ENCODE assay signal across 27 cellular contexts in the genomic region with DNA sequence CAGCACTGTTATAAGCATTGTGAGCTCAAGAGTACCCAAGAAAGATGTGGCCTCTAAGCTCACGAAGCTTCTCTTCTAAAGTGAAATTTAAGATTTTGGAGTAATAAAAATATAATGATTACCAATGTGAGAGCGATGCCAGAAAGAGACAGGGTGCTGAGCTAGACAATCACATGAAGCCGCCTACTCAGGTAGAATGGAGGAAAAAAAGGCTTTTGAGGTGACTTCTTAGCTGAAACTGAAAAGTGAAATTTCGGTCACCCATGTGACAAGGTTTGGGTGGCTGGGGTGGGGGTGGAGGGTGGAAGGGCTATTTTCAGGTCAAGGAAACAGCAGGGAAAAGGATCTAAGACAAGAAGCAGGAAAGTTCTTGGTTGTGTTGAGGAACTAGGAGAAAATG.
"Had no signal": no experiment of that assay in that cellular context is flagged by ENCODE, and none has a peak within 500 bp of the region (broad histone marks: within the 10 kb centered on the region; RNA-seq: fewer than 3 reads in every experiment).

No MANE protein-coding gene starts in this region.

- H3K9me3 Mint-ChIP-seq: dendritic cell treated with granulocyte-macrophage colony-stimulating factor and Interleukin-4, amounts not matched to agents 40 ng/mL and 50 ng/mL, for 4 days; endodermal cell had no signal

- H3K4me1 ChIP-seq: esophagus squamous epithelium, gastrocnemius medialis, heart right ventricle, left lung, lower lobe of right lung had no signal

- H3K27ac ChIP-seq: epithelial cell of prostate, esophagus squamous epithelium, gastrocnemius medialis, heart right ventricle, left lung, lower lobe of right lung had no signal

- ATAC-seq: effector memory CD8-positive, alpha-beta T cell; esophagus mucosa; gastrocnemius medialis; heart right ventricle; left cardiac atrium; left lung; left ventricle myocardium superior; lower lobe of right lung; naive thymus-derived CD4-positive, alpha-beta T cell; natural killer cell had no signal

- H3K36me3 ChIP-seq: esophagus squamous epithelium, gastrocnemius medialis, heart right ventricle, left lung, lower lobe of right lung had no signal

- H3K9me3 ChIP-seq: esophagus squamous epithelium, gastrocnemius medialis, heart right ventricle, left lung, lower lobe of right lung had no signal

- H3K27me3 ChIP-seq: esophagus squamous epithelium, gastrocnemius medialis had no signal

- DNase-seq: cortex of kidney; effector CD8-positive, alpha-beta T cell; effector memory CD8-positive, alpha-beta T cell; endodermal cell; erythroblast; esophagus squamous epithelium; foreskin fibroblast; foreskin melanocyte; gastrocnemius medialis; glutamatergic neuron; heart right ventricle; hypothalamus; immature natural killer cell; islet precursor cell; kidney; kidney glomerular epithelial cell; left cardiac atrium; left lung; left ventricle myocardium superior; lower lobe of right lung; mesenchymal stem cell; midbrain; naive thymus-derived CD4-positive, alpha-beta T cell; natural killer cell had no signal

- H3K4me3 ChIP-seq: esophagus squamous epithelium, gastrocnemius medialis, heart right ventricle, left lung, lower lobe of right lung had no signal

- H3K27ac Mint-ChIP-seq: dendritic cell treated with granulocyte-macrophage colony-stimulating factor and Interleukin-4, amounts not matched to agents 40 ng/mL and 50 ng/mL, for 4 days; effector memory CD8-positive, alpha-beta T cell; endodermal cell; immature natural killer cell; natural killer cell had no signal

- H3K36me3 Mint-ChIP-seq: immature natural killer cell; naive thymus-derived CD4-positive, alpha-beta T cell; natural killer cell had no signal
